ENCODE assay signal across 19 cellular contexts in the genomic region with DNA sequence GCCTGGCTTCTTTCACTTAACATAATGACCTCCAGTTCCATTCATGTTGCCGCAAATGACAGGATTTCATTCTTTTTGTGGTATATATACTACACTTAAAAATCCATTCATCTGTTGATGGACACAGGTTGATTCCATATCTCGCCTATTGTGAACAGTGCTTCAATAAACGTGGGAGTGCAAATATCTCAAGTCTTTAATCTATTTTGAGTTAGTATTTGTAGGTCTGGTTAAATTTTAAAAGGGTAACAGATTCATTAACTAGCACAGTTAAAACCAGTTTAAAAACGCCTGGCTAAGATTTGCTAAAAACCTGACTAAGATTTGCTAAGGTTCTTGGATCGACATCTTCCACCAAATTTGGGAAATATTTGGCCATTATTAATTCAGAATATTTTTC. TPM values are rescaled to one million over a fixed set of nuclear protein-coding genes. Genes with fewer than 3 reads are reported as not detected.
"Had no signal": no experiment of that assay in that cellular context is flagged by ENCODE, and none has a peak within 500 bp of the region (broad histone marks: within the 10 kb centered on the region; RNA-seq: fewer than 3 reads in every experiment).

No MANE protein-coding gene starts in this region.

- H3K27ac ChIP-seq: coronary artery, right atrium auricular region, suprapubic skin, tibial artery had no signal

- FAIRE-seq: small intestine had no signal

- ATAC-seq: stimulated activated effector memory CD8-positive, alpha-beta T cell treated with anti-CD3 and anti-CD28 coated beads, Interleukin-12 subunit alpha, Interleukin-12 subunit beta, amount 100 ng/mL, for 72 hours; stimulated activated naive CD8-positive, alpha-beta T cell treated with anti-CD3 and anti-CD28 coated beads, Interleukin-15, Interleukin-2, amounts not matched to agents 100 U/mL and 50 U/mL, for 24 hours had no signal

- DNase-seq: effector CD8-positive, alpha-beta T cell; foreskin melanocyte; head of caudate nucleus; hippocampal formation; mesendoderm; naive B cell; nephron progenitor cell; small intestine; stimulated activated CD4-positive, alpha-beta T cell treated with anti-CD3 and anti-CD28 coated beads, Interleukin-4, amount 100 ng/mL, for 1 hour; stimulated activated CD8-positive, alpha-beta memory T cell treated with anti-CD3 and anti-CD28 coated beads, Interleukin-4, amount 100 ng/mL, for 48 hours; stimulated activated naive CD8-positive, alpha-beta T cell treated with anti-CD3 and anti-CD28 coated beads, Interleukin-15, Interleukin-2, amounts not matched to agents 100 U/mL and 50 U/mL, for 24 hours; tibial artery had no signal

RNA-seq across cellular contexts. Expression of gene CRB1, which starts 45.7 kb away (rescaled TPM):
- total RNA-seq: lung microvascular endothelial cell, osteoblast, pulmonary artery endothelial cell had no signal
